ENCODE assay signal across 1 cellular context in genomic region chr17:50863221-50863843, GRCh38.
TF ChIP-seq lines count a peak whose summit lies in the region.

No MANE protein-coding gene starts in this region.

TF ChIP-seq in HepG2, 621 proteins besides CTCF, POLR2A, EP300 and RAD21 (continued from another document):
- TF ChIP-seq KDM6A (CRISPR knock-in tag; IDR thresholded peaks at IDR 0.05; ENCODE audit: low read depth) = no peak
- no peak for TF ChIP-seq ZNF724P (CRISPR knock-in tag; IDR thresholded peaks at IDR 0.05; ENCODE audit: borderline replicate concordance)
- no peak for TF ChIP-seq PHF5A (CRISPR knock-in tag; IDR thresholded peaks at IDR 0.05; ENCODE audit: low read depth, unreplicated experiment)
- TF ChIP-seq ZNF563 (CRISPR knock-in tag; IDR thresholded peaks at IDR 0.05) = no peak
- no peak for TF ChIP-seq ZNF510 (CRISPR knock-in tag; IDR thresholded peaks at IDR 0.05; ENCODE audit: low read depth)
- TF ChIP-seq JUN (CRISPR knock-in tag; IDR thresholded peaks at IDR 0.05) = no peak
- no peak for TF ChIP-seq TCF7L2 (IDR thresholded peaks at IDR 0.05; ENCODE audit: low read depth, low read length)
- no peak; the same call in 1 of the 2 replicates for TF ChIP-seq THAP9 (CRISPR knock-in tag; IDR thresholded peaks at IDR 0.05; ENCODE audit: borderline replicate concordance)
- no peak for TF ChIP-seq SOX6 (IDR thresholded peaks at IDR 0.05)
- TF ChIP-seq SOX6 (CRISPR knock-in tag; IDR thresholded peaks at IDR 0.05) = peak; percentile 49
- no peak for TF ChIP-seq ZNF746 (CRISPR knock-in tag; IDR thresholded peaks at IDR 0.05)
- TF ChIP-seq, protein P1, sequence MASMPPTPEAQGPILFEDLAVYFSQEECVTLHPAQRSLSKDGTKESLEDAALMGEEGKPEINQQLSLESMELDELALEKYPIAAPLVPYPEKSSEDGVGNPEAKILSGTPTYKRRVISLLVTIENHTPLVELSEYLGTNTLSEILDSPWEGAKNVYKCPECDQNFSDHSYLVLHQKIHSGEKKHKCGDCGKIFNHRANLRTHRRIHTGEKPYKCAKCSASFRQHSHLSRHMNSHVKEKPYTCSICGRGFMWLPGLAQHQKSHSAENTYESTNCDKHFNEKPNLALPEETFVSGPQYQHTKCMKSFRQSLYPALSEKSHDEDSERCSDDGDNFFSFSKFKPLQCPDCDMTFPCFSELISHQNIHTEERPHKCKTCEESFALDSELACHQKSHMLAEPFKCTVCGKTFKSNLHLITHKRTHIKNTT (CRISPR knock-in tag; IDR thresholded peaks at IDR 0.05) = no peak
- no peak for TF ChIP-seq ZNF496 (CRISPR knock-in tag; IDR thresholded peaks at IDR 0.05; ENCODE audit: insufficient replicate concordance)
- TF ChIP-seq ZNF430 (CRISPR knock-in tag; IDR thresholded peaks at IDR 0.05) = no peak
- TF ChIP-seq TIGD3 (CRISPR knock-in tag; IDR thresholded peaks at IDR 0.05; ENCODE audit: borderline replicate concordance) = no peak
- no peak for TF ChIP-seq ZNF333 (CRISPR knock-in tag; IDR thresholded peaks at IDR 0.05; ENCODE audit: borderline replicate concordance)
- TF ChIP-seq STAT5B (CRISPR knock-in tag; IDR thresholded peaks at IDR 0.05) = no peak
- TF ChIP-seq, protein P2, sequence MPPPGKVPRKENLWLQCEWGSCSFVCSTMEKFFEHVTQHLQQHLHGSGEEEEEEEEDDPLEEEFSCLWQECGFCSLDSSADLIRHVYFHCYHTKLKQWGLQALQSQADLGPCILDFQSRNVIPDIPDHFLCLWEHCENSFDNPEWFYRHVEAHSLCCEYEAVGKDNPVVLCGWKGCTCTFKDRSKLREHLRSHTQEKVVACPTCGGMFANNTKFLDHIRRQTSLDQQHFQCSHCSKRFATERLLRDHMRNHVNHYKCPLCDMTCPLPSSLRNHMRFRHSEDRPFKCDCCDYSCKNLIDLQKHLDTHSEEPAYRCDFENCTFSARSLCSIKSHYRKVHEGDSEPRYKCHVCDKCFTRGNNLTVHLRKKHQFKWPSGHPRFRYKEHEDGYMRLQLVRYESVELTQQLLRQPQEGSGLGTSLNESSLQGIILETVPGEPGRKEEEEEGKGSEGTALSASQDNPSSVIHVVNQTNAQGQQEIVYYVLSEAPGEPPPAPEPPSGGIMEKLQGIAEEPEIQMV (CRISPR knock-in tag; IDR thresholded peaks at IDR 0.05; ENCODE audit: low read depth) = no peak
- TF ChIP-seq, protein P3, sequence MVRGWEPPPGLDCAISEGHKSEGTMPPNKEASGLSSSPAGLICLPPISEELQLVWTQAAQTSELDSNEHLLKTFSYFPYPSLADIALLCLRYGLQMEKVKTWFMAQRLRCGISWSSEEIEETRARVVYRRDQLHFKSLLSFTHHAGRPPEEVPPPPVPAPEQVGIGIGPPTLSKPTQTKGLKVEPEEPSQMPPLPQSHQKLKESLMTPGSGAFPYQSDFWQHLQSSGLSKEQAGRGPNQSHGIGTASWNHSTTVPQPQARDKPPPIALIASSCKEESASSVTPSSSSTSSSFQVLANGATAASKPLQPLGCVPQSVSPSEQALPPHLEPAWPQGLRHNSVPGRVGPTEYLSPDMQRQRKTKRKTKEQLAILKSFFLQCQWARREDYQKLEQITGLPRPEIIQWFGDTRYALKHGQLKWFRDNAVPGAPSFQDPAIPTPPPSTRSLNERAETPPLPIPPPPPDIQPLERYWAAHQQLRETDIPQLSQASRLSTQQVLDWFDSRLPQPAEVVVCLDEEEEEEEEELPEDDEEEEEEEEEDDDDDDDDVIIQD (CRISPR knock-in tag; IDR thresholded peaks at IDR 0.05; ENCODE audit: low read depth) = peak; percentile 46; the same call in 1 of the 2 replicates
- no peak for TF ChIP-seq ZNF678 (CRISPR knock-in tag; IDR thresholded peaks at IDR 0.05)
- no peak for TF ChIP-seq HNF4A (CRISPR knock-in tag; IDR thresholded peaks at IDR 0.05)
- no peak for TF ChIP-seq MAFF (IDR thresholded peaks at IDR 0.05; ENCODE audit: low read depth, low read length)
- TF ChIP-seq ZSCAN22 (CRISPR knock-in tag; IDR thresholded peaks at IDR 0.05) = no peak
- TF ChIP-seq ATF4 (CRISPR knock-in tag; IDR thresholded peaks at IDR 0.05) = no peak
- TF ChIP-seq ZNF382 (CRISPR knock-in tag; IDR thresholded peaks at IDR 0.05; ENCODE audit: borderline replicate concordance) = no peak
- TF ChIP-seq SMARCE1 (IDR thresholded peaks at IDR 0.05; ENCODE audit: borderline replicate concordance) = no peak
- TF ChIP-seq, protein P4, sequence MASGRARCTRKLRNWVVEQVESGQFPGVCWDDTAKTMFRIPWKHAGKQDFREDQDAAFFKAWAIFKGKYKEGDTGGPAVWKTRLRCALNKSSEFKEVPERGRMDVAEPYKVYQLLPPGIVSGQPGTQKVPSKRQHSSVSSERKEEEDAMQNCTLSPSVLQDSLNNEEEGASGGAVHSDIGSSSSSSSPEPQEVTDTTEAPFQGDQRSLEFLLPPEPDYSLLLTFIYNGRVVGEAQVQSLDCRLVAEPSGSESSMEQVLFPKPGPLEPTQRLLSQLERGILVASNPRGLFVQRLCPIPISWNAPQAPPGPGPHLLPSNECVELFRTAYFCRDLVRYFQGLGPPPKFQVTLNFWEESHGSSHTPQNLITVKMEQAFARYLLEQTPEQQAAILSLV (CRISPR knock-in tag; IDR thresholded peaks at IDR 0.05; ENCODE audit: borderline replicate concordance) = no peak
